9 cellular contexts compared by ENCODE assay signal in genomic region chr2:42928692-42929576, GRCh38.
DNase-seq lines count a peak whose midpoint lies in the region; ATAC-seq and TF ChIP-seq lines count a peak whose summit lies in the region.
"Had no signal": no experiment of that assay in that cellular context is flagged by ENCODE, and none has a peak within 500 bp of the region (broad histone marks: within the 10 kb centered on the region; RNA-seq: fewer than 3 reads in every experiment).

No MANE protein-coding gene starts in this region.

- no peaks in the 10 kb centered on the region for H3K27me3 ChIP-seq in duodenal mucosa (ENCODE audit: control insufficient read depth in 1 of 2, insufficient read depth in 2 of 2, low read length in 2 of 2)

- H3K36me3 Mint-ChIP-seq in nephron (ENCODE audit: low read depth), result no peaks in the 10 kb centered on the region

- H3K4me3 ChIP-seq in duodenal mucosa (ENCODE audit: low read depth in 1 of 2, low read length in 2 of 2), result no peak overlapping the region
- H3K4me3 ChIP-seq: SK-N-MC had no signal

- H3K27ac ChIP-seq in duodenal mucosa (ENCODE audit: low read depth, low read length), result peak overlapping the region; percentile 74
- H3K27ac ChIP-seq: SK-N-MC had no signal

- no peaks in the 10 kb centered on the region for H3K9me3 ChIP-seq in duodenal mucosa (ENCODE audit: control insufficient read depth in 1 of 2, low read length in 2 of 2)

- H3K4me1 ChIP-seq in duodenal mucosa (ENCODE audit: control insufficient read depth in 1 of 2, insufficient read depth in 2 of 2, low read length in 2 of 2), result peaks cover 70 to 73% of the 10 kb centered on the region in 2 donors

- peak; percentile 43 to 55 (median 47) for TF ChIP-seq CTCF in nephron (IDR thresholded peaks at IDR 0.05; ENCODE audit: unreplicated experiment in 3 of 3)

- no peaks in the 10 kb centered on the region for H3K9me3 Mint-ChIP-seq in nephron

- ATAC-seq in HG02852 (IDR thresholded peaks at IDR 0.05; ENCODE audit: unreplicated experiment), result no peak

- peak overlapping the region; percentile 20 to 48 for H3K9ac ChIP-seq in duodenal mucosa (ENCODE audit: low read depth in 1 of 2, low read length in 2 of 2)

- DNase-seq in GM03348 (ENCODE audit: low spot score) (peak; percentile 62), NCI-H69 (lab: John Stamatoyannopoulos, UW) (peak; percentile 87), mucosa of gallbladder (ENCODE audit: low spot score) (no peak), HPDE6-E6E7 (ENCODE audit: extremely low spot score) (no peak)
- no peak for DNase-seq in stimulated activated CD4-positive, alpha-beta T cell treated with anti-CD3 and anti-CD28 coated beads, Interleukin-12 subunit alpha, Interleukin-12 subunit beta, amount 100 ng/mL, for 4 hours

- H3K4me1 Mint-ChIP-seq in nephron, result peaks cover 90% of the 10 kb centered on the region

- H3K4me3 Mint-ChIP-seq in nephron, result peak overlapping the region in 2 of 3 experiments; percentile 21 to 61

- H3K36me3 ChIP-seq in duodenal mucosa (ENCODE audit: control insufficient read depth in 1 of 2, insufficient read depth in 2 of 2, low read length in 2 of 2), result no peaks in the 10 kb centered on the region

- peaks cover 4% of the 10 kb centered on the region for H3K27me3 Mint-ChIP-seq in nephron (ENCODE audit: low read depth)

- H3K27ac Mint-ChIP-seq in nephron, result peak overlapping the region; percentile 98 to 99 (median 99)

Comparison
In these comparisons a context has a peak if more than half of its experiments do, and no peak if none do; other contexts are left out.
1. DNase-seq: peak in GM03348 (single experiment) and NCI-H69 (single experiment); none in mucosa of gallbladder (single experiment), stimulated activated CD4-positive, alpha-beta T cell treated with anti-CD3 and anti-CD28 coated beads, Interleukin-12 subunit alpha, Interleukin-12 subunit beta, amount 100 ng/mL, for 4 hours (single experiment) and HPDE6-E6E7 (single experiment).